Comparison of ENCODE assay signal across 7 cellular contexts in the genomic region with DNA sequence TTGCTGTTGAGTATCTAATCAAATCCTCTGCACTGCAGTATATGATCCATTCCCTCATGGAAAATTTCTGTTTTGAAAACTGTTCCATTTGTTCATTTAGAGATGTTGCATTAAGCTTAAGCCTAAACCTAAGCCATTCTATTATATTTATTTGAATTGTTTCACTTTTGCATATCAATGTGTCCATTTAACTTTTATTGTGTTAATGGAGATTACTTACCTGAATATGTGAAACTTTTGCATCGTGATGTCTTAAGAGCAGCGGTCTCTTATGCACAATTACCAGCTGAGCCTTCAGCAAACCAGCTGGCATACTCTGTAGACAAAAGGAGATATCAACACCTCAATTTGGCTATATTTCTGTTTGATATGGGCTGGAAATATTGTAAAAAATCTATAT.
"Had no signal": no experiment of that assay in that cellular context is flagged by ENCODE, and none has a peak within 500 bp of the region (broad histone marks: within the 10 kb centered on the region; RNA-seq: fewer than 3 reads in every experiment).

No MANE protein-coding gene starts in this region.

- H3K27ac Mint-ChIP-seq: HFFc6 had no signal

- H3K27ac ChIP-seq: GM23248 had no signal

- H3K4me3 Mint-ChIP-seq: H9, HFFc6 had no signal

- ATAC-seq: HCT116 had no signal

- DNase-seq: GM23248, GOT3, H7, H9, HCEC 1CT, HFFc6 had no signal

- H3K4me3 ChIP-seq: GM23248 had no signal

- H2AFZ ChIP-seq: GM23248 had no signal

- H3K9ac ChIP-seq: GM23248 had no signal
